In the genomic region with DNA sequence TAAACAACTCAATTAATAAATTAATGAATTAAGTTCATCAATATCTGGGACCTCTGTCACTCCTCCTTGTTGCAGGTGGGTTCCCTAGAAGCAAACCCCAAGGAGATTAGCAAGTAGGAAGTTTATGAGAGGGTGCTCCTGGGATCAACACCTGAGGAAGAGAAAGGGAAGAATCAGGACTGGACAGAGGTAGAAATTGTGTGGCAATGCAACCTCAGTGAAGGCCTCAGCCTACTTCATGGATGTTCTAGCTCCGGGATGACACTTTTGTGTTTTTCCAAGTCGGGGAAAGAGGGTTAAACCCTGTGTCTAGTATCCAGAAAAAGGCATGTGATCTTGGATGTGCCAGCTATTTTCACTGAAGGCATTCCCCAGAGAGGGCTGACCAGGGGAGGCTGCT, we compare ENCODE assay signal across 18 cellular contexts. TPM values are rescaled to one million over a fixed set of nuclear protein-coding genes. Genes with fewer than 3 reads are reported as not detected.
"Had no signal": no experiment of that assay in that cellular context is flagged by ENCODE, and none has a peak within 500 bp of the region (broad histone marks: within the 10 kb centered on the region; RNA-seq: fewer than 3 reads in every experiment).

No MANE protein-coding gene starts in this region.

- H3K9me3 ChIP-seq: thoracic aorta had no signal

- ATAC-seq: effector memory CD8-positive, alpha-beta T cell; left lobe of liver; naive thymus-derived CD4-positive, alpha-beta T cell; right cardiac atrium; stimulated activated effector memory CD8-positive, alpha-beta T cell treated with anti-CD3 and anti-CD28 coated beads, Interleukin-12 subunit alpha, Interleukin-12 subunit beta, amount 100 ng/mL, for 72 hours; stimulated activated naive CD8-positive, alpha-beta T cell treated with anti-CD3 and anti-CD28 coated beads, Interleukin-15, Interleukin-2, amounts not matched to agents 100 U/mL and 50 U/mL, for 24 hours had no signal

- H3K36me3 ChIP-seq: thoracic aorta had no signal

- DNase-seq: cerebellar nuclear complex; effector memory CD8-positive, alpha-beta T cell; glutamatergic neuron; islet precursor cell; mesenchymal stem cell; midbrain; naive thymus-derived CD4-positive, alpha-beta T cell; nephron progenitor cell; posterior cingulate gyrus; right cardiac atrium; stimulated activated CD4-positive, alpha-beta T cell treated with anti-CD3 and anti-CD28 coated beads, Interleukin-4, amount 100 ng/mL, for 1 hour; stimulated activated CD8-positive, alpha-beta memory T cell treated with anti-CD3 and anti-CD28 coated beads, Interleukin-4, amount 100 ng/mL, for 48 hours; stimulated activated naive CD8-positive, alpha-beta T cell treated with anti-CD3 and anti-CD28 coated beads, Interleukin-15, Interleukin-2, amounts not matched to agents 100 U/mL and 50 U/mL, for 24 hours had no signal

- H3K27ac ChIP-seq: epithelial cell of prostate, thoracic aorta had no signal

- H3K4me3 ChIP-seq: lung, thoracic aorta had no signal

RNA-seq across cellular contexts. Expression of gene MAMDC2, which starts 23.2 kb away (rescaled TPM):
- polyA plus RNA-seq: naive thymus-derived CD4-positive, alpha-beta T cell had no signal
